15 cellular contexts compared by ENCODE assay signal in the genomic region with DNA sequence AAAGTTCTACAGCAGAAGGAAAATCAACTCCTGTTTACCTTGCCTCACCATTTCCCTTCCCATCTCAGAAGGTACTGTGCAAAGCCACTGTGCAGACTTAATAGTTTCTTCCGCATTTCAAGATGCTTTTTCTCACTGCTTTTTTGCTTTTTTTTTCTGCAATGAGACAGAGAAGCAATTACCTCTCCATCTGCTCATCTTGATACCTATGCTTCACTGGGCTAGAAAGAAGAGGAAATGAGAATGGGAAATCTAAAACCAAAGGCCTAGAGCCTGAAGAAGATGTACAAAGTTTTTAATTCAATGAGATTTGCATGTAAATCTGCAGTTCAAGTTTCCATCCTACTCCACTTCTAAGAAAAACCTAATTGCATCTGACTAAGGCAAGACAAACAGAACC.
DNase-seq lines count a peak whose midpoint lies in the region; ATAC-seq and TF ChIP-seq lines count a peak whose summit lies in the region.
"Had no signal": no experiment of that assay in that cellular context is flagged by ENCODE, and none has a peak within 500 bp of the region (broad histone marks: within the 10 kb centered on the region; RNA-seq: fewer than 3 reads in every experiment).

No MANE protein-coding gene starts in this region.

- no peak overlapping the region for H2AFZ ChIP-seq in PC-9

- H3K4me3 ChIP-seq in PC-9 = no peak overlapping the region
- no peak overlapping the region for H3K4me3 ChIP-seq in aorta (ENCODE audit: low read length in 2 of 2)
- H3K4me3 ChIP-seq: left ventricle myocardium inferior, sigmoid colon had no signal

- ATAC-seq in GM19043 (IDR thresholded peaks at IDR 0.05; ENCODE audit: low read depth, unreplicated experiment) = peak; percentile 53
- peak; percentile 54 for ATAC-seq in HG02678 (IDR thresholded peaks at IDR 0.05; ENCODE audit: unreplicated experiment)
- peak; percentile 79 for ATAC-seq in HG03575 (IDR thresholded peaks at IDR 0.05; ENCODE audit: extremely low read depth, insufficient number of reproducible peaks, low FRiP score, unreplicated experiment)
- no peak for ATAC-seq in SK-N-SH treated with all-trans-retinoic acid at 6 μM for 48 hours
- ATAC-seq in aorta (ENCODE audit: low FRiP score) = no peak
- ATAC-seq: activated CD4-positive, alpha-beta T cell treated with anti-CD3 and anti-CD28 coated beads for 36 hours; activated T-cell treated with anti-CD3 and anti-CD28 coated beads, Interleukin-2, amount 50 U/mL, for 4 hours had no signal

- H3K27me3 ChIP-seq in PC-9 (ENCODE audit: insufficient read depth, low read depth) (no peaks in the 10 kb centered on the region), aorta (ENCODE audit: control insufficient read depth in 1 of 2, insufficient read depth in 2 of 2, low read length in 1 of 2) (no peaks in the 10 kb centered on the region)
- H3K27me3 ChIP-seq: sigmoid colon had no signal

- no peaks in the 10 kb centered on the region for H3K4me1 ChIP-seq in PC-9 (replicated peaks; ENCODE audit: insufficient read depth)
- H3K4me1 ChIP-seq in aorta (ENCODE audit: control insufficient read depth in 1 of 2, insufficient read depth in 2 of 2, low read length in 2 of 2) = peaks cover 0 to 1% of the 10 kb centered on the region in 2 donors

- H3K27ac ChIP-seq in PC-9 = no peak overlapping the region
- H3K27ac ChIP-seq in aorta (ENCODE audit: low read depth in 1 of 2, low read length in 2 of 2) = no peak overlapping the region
- H3K27ac ChIP-seq: left ventricle myocardium inferior, sigmoid colon had no signal

- POLR2A ChIA-PET in PC-9 (lab: Charles Lee; ENCODE audit: unreplicated experiment) = no interaction called here

- BruUV-seq in PC-9 (replicated peaks; lab: Mats Ljungman, UMichigan) = no TSS peak

- H3K4me2 ChIP-seq in PC-9 = no peak overlapping the region

- no peaks in the 10 kb centered on the region for H3F3A ChIP-seq in PC-9 (ENCODE audit: insufficient read depth, low read depth)

- 90 to 93% methylated on average over 1 of the region's 1 CpG for WGBS in aorta, 2 donors

- TF ChIP-seq CTCF in PC-9 (conservative IDR thresholded peaks at IDR 0.05) = no peak

- intact Hi-C loops in PC-9 (cut with micrococcal nuclease; ENCODE audit: unreplicated experiment) (no loop called here), aorta (cut with DNase I) (no loop called here)

- CTCF ChIA-PET in PC-9 (lab: Charles Lee) = no interaction called here

- H3K9me3 ChIP-seq in PC-9 (ENCODE audit: insufficient read depth, low read depth) = no peaks in the 10 kb centered on the region
- H3K9me3 ChIP-seq in aorta (ENCODE audit: control insufficient read depth, low read length) = no peaks in the 10 kb centered on the region
- H3K9me3 ChIP-seq: left ventricle myocardium inferior, sigmoid colon had no signal

- H3K79me2 ChIP-seq in PC-9 (ENCODE audit: low read depth) = no peaks in the 10 kb centered on the region

- no peaks in the 10 kb centered on the region for H3K9me2 ChIP-seq in PC-9 (ENCODE audit: insufficient read depth)

- DNase-seq in activated CD4-positive, alpha-beta T cell treated with anti-CD3 and anti-CD28 coated beads, Interleukin-2, amount 50 U/mL, for 48 hours = no peak
- DNase-seq in PC-9 = no peak
- no peak for DNase-seq in aorta
- DNase-seq: activated CD4-positive, alpha-beta T cell treated with anti-CD3 and anti-CD28 coated beads for 36 hours; activated T-cell treated with anti-CD3 and anti-CD28 coated beads, Interleukin-2, amount 50 U/mL, for 4 hours; CD4-positive, alpha-beta T cell; GF-D8; left ventricle myocardium inferior; NCI-H1105; NCI-H510A treated with DMSO at 0.1 percent for 48 hours; sigmoid colon had no signal

- H4K20me1 ChIP-seq in PC-9 (ENCODE audit: insufficient read depth) = no peaks in the 10 kb centered on the region

- no peaks in the 10 kb centered on the region for H3K36me3 ChIP-seq in PC-9 (ENCODE audit: low read depth)
- no peaks in the 10 kb centered on the region for H3K36me3 ChIP-seq in aorta (ENCODE audit: control insufficient read depth in 1 of 2, insufficient read depth in 2 of 2, low read length in 1 of 2)
- H3K36me3 ChIP-seq: left ventricle myocardium inferior, sigmoid colon had no signal

TF ChIP-seq in SK-N-SH treated with all-trans-retinoic acid at 6 μM for 48 hours, 23 proteins besides CTCF, POLR2A, EP300 and RAD21 (continues in another document):
- TF ChIP-seq RARB (CRISPR knock-in tag; IDR thresholded peaks at IDR 0.05) (no peak), TOX (CRISPR knock-in tag; IDR thresholded peaks at IDR 0.05; ENCODE audit: borderline replicate concordance) (no peak), GLIS3 (CRISPR knock-in tag; IDR thresholded peaks at IDR 0.05) (no peak), ZNF565 (CRISPR knock-in tag; conservative IDR thresholded peaks at IDR 0.05; ENCODE audit: low read depth) (no peak), ZNF70 (CRISPR knock-in tag; IDR thresholded peaks at IDR 0.05) (no peak), ZFP30 (CRISPR knock-in tag; IDR thresholded peaks at IDR 0.05) (no peak), OSR1 (CRISPR knock-in tag; IDR thresholded peaks at IDR 0.05) (no peak), ESRRG (CRISPR knock-in tag; IDR thresholded peaks at IDR 0.05) (no peak), TCF4 (CRISPR knock-in tag; IDR thresholded peaks at IDR 0.05; ENCODE audit: borderline replicate concordance) (no peak), ZFP3 (CRISPR knock-in tag; IDR thresholded peaks at IDR 0.05) (no peak), CSDC2 (CRISPR knock-in tag; IDR thresholded peaks at IDR 0.05) (no peak), SNAI2 (CRISPR knock-in tag; IDR thresholded peaks at IDR 0.05) (no peak)
- TF ChIP-seq, protein P1, sequence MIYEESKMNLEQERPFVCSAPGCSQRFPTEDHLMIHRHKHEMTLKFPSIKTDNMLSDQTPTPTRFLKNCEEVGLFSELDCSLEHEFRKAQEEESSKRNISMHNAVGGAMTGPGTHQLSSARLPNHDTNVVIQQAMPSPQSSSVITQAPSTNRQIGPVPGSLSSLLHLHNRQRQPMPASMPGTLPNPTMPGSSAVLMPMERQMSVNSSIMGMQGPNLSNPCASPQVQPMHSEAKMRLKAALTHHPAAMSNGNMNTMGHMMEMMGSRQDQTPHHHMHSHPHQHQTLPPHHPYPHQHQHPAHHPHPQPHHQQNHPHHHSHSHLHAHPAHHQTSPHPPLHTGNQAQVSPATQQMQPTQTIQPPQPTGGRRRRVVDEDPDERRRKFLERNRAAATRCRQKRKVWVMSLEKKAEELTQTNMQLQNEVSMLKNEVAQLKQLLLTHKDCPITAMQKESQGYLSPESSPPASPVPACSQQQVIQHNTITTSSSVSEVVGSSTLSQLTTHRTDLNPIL (CRISPR knock-in tag; IDR thresholded peaks at IDR 0.05; ENCODE audit: low read depth) = no peak
- TF ChIP-seq, protein P2, sequence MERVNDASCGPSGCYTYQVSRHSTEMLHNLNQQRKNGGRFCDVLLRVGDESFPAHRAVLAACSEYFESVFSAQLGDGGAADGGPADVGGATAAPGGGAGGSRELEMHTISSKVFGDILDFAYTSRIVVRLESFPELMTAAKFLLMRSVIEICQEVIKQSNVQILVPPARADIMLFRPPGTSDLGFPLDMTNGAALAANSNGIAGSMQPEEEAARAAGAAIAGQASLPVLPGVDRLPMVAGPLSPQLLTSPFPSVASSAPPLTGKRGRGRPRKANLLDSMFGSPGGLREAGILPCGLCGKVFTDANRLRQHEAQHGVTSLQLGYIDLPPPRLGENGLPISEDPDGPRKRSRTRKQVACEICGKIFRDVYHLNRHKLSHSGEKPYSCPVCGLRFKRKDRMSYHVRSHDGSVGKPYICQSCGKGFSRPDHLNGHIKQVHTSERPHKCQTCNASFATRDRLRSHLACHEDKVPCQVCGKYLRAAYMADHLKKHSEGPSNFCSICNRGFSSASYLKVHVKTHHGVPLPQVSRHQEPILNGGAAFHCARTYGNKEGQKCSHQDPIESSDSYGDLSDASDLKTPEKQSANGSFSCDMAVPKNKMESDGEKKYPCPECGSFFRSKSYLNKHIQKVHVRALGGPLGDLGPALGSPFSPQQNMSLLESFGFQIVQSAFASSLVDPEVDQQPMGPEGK (CRISPR knock-in tag; IDR thresholded peaks at IDR 0.05; ENCODE audit: borderline replicate concordance) = no peak
- TF ChIP-seq, protein P3, sequence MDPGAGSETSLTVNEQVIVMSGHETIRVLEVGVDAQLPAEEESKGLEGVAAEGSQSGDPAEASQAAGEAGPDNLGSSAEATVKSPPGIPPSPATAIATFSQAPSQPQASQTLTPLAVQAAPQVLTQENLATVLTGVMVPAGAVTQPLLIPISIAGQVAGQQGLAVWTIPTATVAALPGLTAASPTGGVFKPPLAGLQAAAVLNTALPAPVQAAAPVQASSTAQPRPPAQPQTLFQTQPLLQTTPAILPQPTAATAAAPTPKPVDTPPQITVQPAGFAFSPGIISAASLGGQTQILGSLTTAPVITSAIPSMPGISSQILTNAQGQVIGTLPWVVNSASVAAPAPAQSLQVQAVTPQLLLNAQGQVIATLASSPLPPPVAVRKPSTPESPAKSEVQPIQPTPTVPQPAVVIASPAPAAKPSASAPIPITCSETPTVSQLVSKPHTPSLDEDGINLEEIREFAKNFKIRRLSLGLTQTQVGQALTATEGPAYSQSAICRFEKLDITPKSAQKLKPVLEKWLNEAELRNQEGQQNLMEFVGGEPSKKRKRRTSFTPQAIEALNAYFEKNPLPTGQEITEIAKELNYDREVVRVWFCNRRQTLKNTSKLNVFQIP (CRISPR knock-in tag; IDR thresholded peaks at IDR 0.05; ENCODE audit: borderline replicate concordance, low read depth) = no peak
- TF ChIP-seq, protein P4, sequence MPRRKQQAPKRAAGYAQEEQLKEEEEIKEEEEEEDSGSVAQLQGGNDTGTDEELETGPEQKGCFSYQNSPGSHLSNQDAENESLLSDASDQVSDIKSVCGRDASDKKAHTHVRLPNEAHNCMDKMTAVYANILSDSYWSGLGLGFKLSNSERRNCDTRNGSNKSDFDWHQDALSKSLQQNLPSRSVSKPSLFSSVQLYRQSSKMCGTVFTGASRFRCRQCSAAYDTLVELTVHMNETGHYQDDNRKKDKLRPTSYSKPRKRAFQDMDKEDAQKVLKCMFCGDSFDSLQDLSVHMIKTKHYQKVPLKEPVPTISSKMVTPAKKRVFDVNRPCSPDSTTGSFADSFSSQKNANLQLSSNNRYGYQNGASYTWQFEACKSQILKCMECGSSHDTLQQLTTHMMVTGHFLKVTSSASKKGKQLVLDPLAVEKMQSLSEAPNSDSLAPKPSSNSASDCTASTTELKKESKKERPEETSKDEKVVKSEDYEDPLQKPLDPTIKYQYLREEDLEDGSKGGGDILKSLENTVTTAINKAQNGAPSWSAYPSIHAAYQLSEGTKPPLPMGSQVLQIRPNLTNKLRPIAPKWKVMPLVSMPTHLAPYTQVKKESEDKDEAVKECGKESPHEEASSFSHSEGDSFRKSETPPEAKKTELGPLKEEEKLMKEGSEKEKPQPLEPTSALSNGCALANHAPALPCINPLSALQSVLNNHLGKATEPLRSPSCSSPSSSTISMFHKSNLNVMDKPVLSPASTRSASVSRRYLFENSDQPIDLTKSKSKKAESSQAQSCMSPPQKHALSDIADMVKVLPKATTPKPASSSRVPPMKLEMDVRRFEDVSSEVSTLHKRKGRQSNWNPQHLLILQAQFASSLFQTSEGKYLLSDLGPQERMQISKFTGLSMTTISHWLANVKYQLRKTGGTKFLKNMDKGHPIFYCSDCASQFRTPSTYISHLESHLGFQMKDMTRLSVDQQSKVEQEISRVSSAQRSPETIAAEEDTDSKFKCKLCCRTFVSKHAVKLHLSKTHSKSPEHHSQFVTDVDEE (CRISPR knock-in tag; IDR thresholded peaks at IDR 0.05) = no peak

Comparison
In these comparisons a context has a peak if more than half of its experiments do, and no peak if none do; other contexts are left out.
1. ATAC-seq: peak in GM19043 (single experiment), HG02678 (single experiment) and HG03575 (single experiment); none in SK-N-SH treated with all-trans-retinoic acid at 6 μM for 48 hours (single experiment) and aorta (single experiment).